1 cellular context compared by ENCODE assay signal in genomic region chr2:239226677-239227076, GRCh38.
TF ChIP-seq lines count a peak whose summit lies in the region.

No MANE protein-coding gene starts in this region.

TF ChIP-seq in WTC11, 78 proteins besides CTCF, POLR2A, EP300 and RAD21 (continued from another document):
- no peak for TF ChIP-seq ZBTB43 (CRISPR knock-in tag; IDR thresholded peaks at IDR 0.05)
- TF ChIP-seq ATF2 (CRISPR knock-in tag; IDR thresholded peaks at IDR 0.05; ENCODE audit: borderline replicate concordance, low read depth) = no peak
- no peak for TF ChIP-seq NR2C2 (CRISPR knock-in tag; IDR thresholded peaks at IDR 0.05)
- no peak for TF ChIP-seq CBFB (CRISPR knock-in tag; IDR thresholded peaks at IDR 0.05; ENCODE audit: low read depth)
- no peak for TF ChIP-seq SMAD4 (CRISPR knock-in tag; IDR thresholded peaks at IDR 0.05)
- TF ChIP-seq ZNF138 (CRISPR knock-in tag; conservative IDR thresholded peaks at IDR 0.05) = no peak
